8 cellular contexts compared by ENCODE assay signal in genomic region chr16:23509441-23509754, GRCh38. TPM values are rescaled to one million over a fixed set of nuclear protein-coding genes. Genes with fewer than 3 reads are reported as not detected.
DNase-seq lines count a peak whose midpoint lies in the region; ATAC-seq and TF ChIP-seq lines count a peak whose summit lies in the region.

No MANE protein-coding gene starts in this region.

- no peak for ATAC-seq in GM18861 (IDR thresholded peaks at IDR 0.05; ENCODE audit: unreplicated experiment)

- no peak overlapping the region for H3K27ac ChIP-seq in SJSA1

- H3K36me3 ChIP-seq in SJSA1, result peaks cover 13% of the 10 kb centered on the region

- no peaks in the 10 kb centered on the region for H3K9me3 ChIP-seq in SJSA1 (replicated peaks)

- peaks cover 25% of the 10 kb centered on the region for H3K4me1 ChIP-seq in SJSA1 (replicated peaks)

- H3K27me3 ChIP-seq in SJSA1 (replicated peaks), result no peaks in the 10 kb centered on the region

- TF ChIP-seq CTCF in fibroblast of mammary gland (conservative IDR thresholded peaks at IDR 0.05; ENCODE audit: control insufficient read depth, insufficient read depth, low read depth, low read length) (no peak), retinal pigment epithelial cell (conservative IDR thresholded peaks at IDR 0.05; ENCODE audit: low read depth, low read length) (no peak)

- H3K4me3 ChIP-seq in GM08714 (ENCODE audit: low read length) (peak overlapping the region; percentile 79), SJSA1 (peak overlapping the region; percentile 77), fibroblast of mammary gland (ENCODE audit: control insufficient read depth, low read depth, low read length) (peak overlapping the region; percentile 65), retinal pigment epithelial cell (ENCODE audit: low read length) (peak overlapping the region; percentile 99)

- DNase-seq in SJSA1 (ENCODE audit: low read depth in 1 of 2, low spot score in 2 of 2) (no peak), fibroblast of mammary gland (ENCODE audit: low read depth) (no peak), retinal pigment epithelial cell (ENCODE audit: low read depth) (no peak), NCI-H748 treated with DMSO at 0.1 percent for 48 hours (lab: John Stamatoyannopoulos, UW) (no peak), retina (no peak)
- no peak for DNase-seq in activated CD4-positive, alpha-beta T cell treated with anti-CD3 and anti-CD28 coated beads, Interleukin-2, amount 50 U/mL, for 1 hour

RNA-seq across cellular contexts. Expression of gene GGA2, which starts 0.9 kb away (rescaled TPM):
- total RNA-seq in SJSA1 (2014; rRNA removed; shearing (Covaris generic)), result 11.7 and 28.0 TPM in 2 replicates

RNA-seq across cellular contexts. Expression of gene EARS2, which starts 47.8 kb away (rescaled TPM):
- 48.4 and 51.2 TPM in 2 replicates for total RNA-seq in SJSA1 (2014; rRNA removed; shearing (Covaris generic))

RNA-seq across cellular contexts. Expression of gene UBFD1, which starts 48.1 kb away (rescaled TPM):
- 88.0 and 173 TPM in 2 replicates for total RNA-seq in SJSA1 (2014; rRNA removed; shearing (Covaris generic))

RNA-seq across cellular contexts. Expression of gene COG7, which starts 56.4 kb away (rescaled TPM):
- total RNA-seq in SJSA1 (2014; rRNA removed; shearing (Covaris generic)), result 10.9 and 16.1 TPM in 2 replicates
